28 cellular contexts compared by ENCODE assay signal in genomic region chr1:57066980-57067615, GRCh38.
"Had no signal": no experiment of that assay in that cellular context is flagged by ENCODE, and none has a peak within 500 bp of the region (broad histone marks: within the 10 kb centered on the region; RNA-seq: fewer than 3 reads in every experiment).

No MANE protein-coding gene starts in this region.

- H3K27me3 Mint-ChIP-seq: activated naive CD8-positive, alpha-beta T cell; stimulated activated naive CD8-positive, alpha-beta T cell treated with anti-CD3 and anti-CD28 coated beads, Interleukin-15, amount 100 ng/mL, for 72 hours; T-helper 17 cell had no signal

- H3K36me3 ChIP-seq: adrenal gland, ascending aorta, brain microvascular endothelial cell, left ventricle myocardium inferior, ovary, suprapubic skin, tibial nerve had no signal

- H3K4me3 Mint-ChIP-seq: activated naive CD8-positive, alpha-beta T cell; activated T-cell treated with anti-CD3 and anti-CD28 coated beads, Interleukin-2, amount 50 U/mL, for 4 hours; mesothelial cell of epicardium; stimulated activated naive CD8-positive, alpha-beta T cell treated with anti-CD3 and anti-CD28 coated beads, Interleukin-15, amount 100 ng/mL, for 72 hours; T-helper 17 cell had no signal

- H3K27ac Mint-ChIP-seq: activated naive CD8-positive, alpha-beta T cell; activated T-helper 2 cell treated with anti-CD3 and anti-CD28 coated beads, Interferon-gamma antibody, Interleukin-2, Interleukin-4, amounts not matched to agents 10 μg/mL and 5 μg/mL and 100 μg/mL, durations not matched to agents 14 hours and 24 hours and 36 hours; mesothelial cell of epicardium; naive thymus-derived CD8-positive, alpha-beta T cell; stimulated activated naive CD8-positive, alpha-beta T cell treated with anti-CD3 and anti-CD28 coated beads, Interleukin-15, amount 100 ng/mL, for 72 hours; T-helper 17 cell had no signal

- H3K9me3 ChIP-seq: adrenal gland, ascending aorta, left ventricle myocardium inferior, ovary, suprapubic skin, tibial nerve had no signal

- H3K36me3 Mint-ChIP-seq: activated naive CD8-positive, alpha-beta T cell; mesothelial cell of epicardium; naive thymus-derived CD8-positive, alpha-beta T cell had no signal

- H3K9me3 Mint-ChIP-seq: activated T-cell treated with anti-CD3 and anti-CD28 coated beads, Interleukin-2, amount 50 U/mL, for 4 hours; activated T-helper 2 cell treated with anti-CD3 and anti-CD28 coated beads, Interferon-gamma antibody, Interleukin-2, Interleukin-4, amounts not matched to agents 10 μg/mL and 5 μg/mL and 100 μg/mL, durations not matched to agents 14 hours and 24 hours and 36 hours; mesothelial cell of epicardium; naive thymus-derived CD8-positive, alpha-beta T cell; stimulated activated naive CD8-positive, alpha-beta T cell treated with anti-CD3 and anti-CD28 coated beads, Interleukin-15, amount 100 ng/mL, for 72 hours had no signal

- ATAC-seq: activated T-cell treated with anti-CD3 and anti-CD28 coated beads, Interleukin-2, amount 50 U/mL, for 4 hours; esophagus mucosa; naive thymus-derived CD8-positive, alpha-beta T cell; right cardiac atrium; stimulated activated naive CD8-positive, alpha-beta T cell treated with anti-CD3 and anti-CD28 coated beads, Interleukin-15, amount 100 ng/mL, for 72 hours; T-helper 17 cell had no signal

- H3K4me1 Mint-ChIP-seq: naive thymus-derived CD8-positive, alpha-beta T cell; stimulated activated naive CD8-positive, alpha-beta T cell treated with anti-CD3 and anti-CD28 coated beads, Interleukin-15, amount 100 ng/mL, for 72 hours; T-helper 17 cell had no signal

- H3K27me3 ChIP-seq: adrenal gland, ascending aorta, brain microvascular endothelial cell, ovary, suprapubic skin, tibial nerve had no signal

- H3K27ac ChIP-seq: adrenal gland, ascending aorta, brain microvascular endothelial cell, left ventricle myocardium inferior, ovary, suprapubic skin, tibial nerve had no signal

- DNase-seq: activated CD4-positive, alpha-beta T cell treated with anti-CD3 and anti-CD28 coated beads for 1 hour; activated CD4-positive, alpha-beta T cell treated with anti-CD3 and anti-CD28 coated beads, Interleukin-2, amount 50 U/mL, for 4 hours; activated CD8-positive, alpha-beta memory T cell treated with anti-CD3 and anti-CD28 coated beads for 24 hours; activated CD8-positive, alpha-beta memory T cell treated with anti-CD3 and anti-CD28 coated beads, Interleukin-2, amount 50 U/mL, for 4 hours; activated naive CD4-positive, alpha-beta T cell; activated T-cell treated with anti-CD3 and anti-CD28 coated beads, Interleukin-2, amount 50 U/mL, for 4 hours; brain microvascular endothelial cell; central memory CD4-positive, alpha-beta T cell; dermis blood vessel endothelial cell; effector memory CD4-positive, alpha-beta T cell; foreskin melanocyte; glutamatergic neuron; hypothalamus; naive thymus-derived CD8-positive, alpha-beta T cell; right cardiac atrium; stimulated activated CD4-positive, alpha-beta T cell treated with anti-CD3 and anti-CD28 coated beads, Interleukin-4, amount 100 ng/mL, for 4 hours; stimulated activated naive CD8-positive, alpha-beta T cell treated with anti-CD3 and anti-CD28 coated beads, Interleukin-15, amount 100 ng/mL, for 72 hours; T-helper 17 cell had no signal

- H3K4me1 ChIP-seq: adrenal gland, ascending aorta, tibial nerve had no signal

- H3K4me3 ChIP-seq: adrenal gland, ascending aorta, left ventricle myocardium inferior, ovary, suprapubic skin, tibial nerve had no signal
